ENCODE assay signal across 13 cellular contexts in genomic region chr11:106424111-106424510, GRCh38.
DNase-seq lines count a peak whose midpoint lies in the region; ATAC-seq and TF ChIP-seq lines count a peak whose summit lies in the region.
"Had no signal": no experiment of that assay in that cellular context is flagged by ENCODE, and none has a peak within 500 bp of the region (broad histone marks: within the 10 kb centered on the region; RNA-seq: fewer than 3 reads in every experiment).

No MANE protein-coding gene starts in this region.

- no peaks in the 10 kb centered on the region for H3K36me3 ChIP-seq in smooth muscle cell (ENCODE audit: low read depth)

- H3K4me3 Mint-ChIP-seq in stimulated activated naive CD8-positive, alpha-beta T cell treated with anti-CD3 and anti-CD28 coated beads, Interleukin-15, amount 100 ng/mL, for 72 hours = no peak overlapping the region
- H3K4me3 Mint-ChIP-seq: stimulated activated naive B cell treated with anti-CD40 and anti-IgM and Interleukin-4, amounts not matched to agents 10 μg/mL and 1 μg/mL and 100 μg/mL, for 72 hours had no signal

- no peaks in the 10 kb centered on the region for H3K9me3 ChIP-seq in smooth muscle cell (replicated peaks; ENCODE audit: low read depth)

- no peak overlapping the region for H3K4me3 ChIP-seq in fibroblast of mammary gland (ENCODE audit: control insufficient read depth, low read depth, low read length)
- no peak overlapping the region for H3K4me3 ChIP-seq in smooth muscle cell

- peak overlapping the region in 1 of 2 donors; percentile 19 for H3K27ac Mint-ChIP-seq in stimulated activated naive CD8-positive, alpha-beta T cell treated with anti-CD3 and anti-CD28 coated beads, Interleukin-15, amount 100 ng/mL, for 72 hours
- H3K27ac Mint-ChIP-seq: stimulated activated naive B cell treated with anti-CD40 and anti-IgM and Interleukin-4, amounts not matched to agents 10 μg/mL and 1 μg/mL and 100 μg/mL, for 72 hours had no signal

- H3K9ac ChIP-seq in smooth muscle cell (ENCODE audit: low read depth) = no peak overlapping the region

- H3K4me1 Mint-ChIP-seq in stimulated activated naive CD8-positive, alpha-beta T cell treated with anti-CD3 and anti-CD28 coated beads, Interleukin-15, amount 100 ng/mL, for 72 hours = no peaks in the 10 kb centered on the region
- H3K4me1 Mint-ChIP-seq: stimulated activated naive B cell treated with anti-CD40 and anti-IgM and Interleukin-4, amounts not matched to agents 10 μg/mL and 1 μg/mL and 100 μg/mL, for 72 hours had no signal

- no peak overlapping the region for H2AFZ ChIP-seq in smooth muscle cell (ENCODE audit: low read depth)

- no peaks in the 10 kb centered on the region for H3K79me2 ChIP-seq in smooth muscle cell (ENCODE audit: low read depth)

- ATAC-seq in SK-N-SH treated with all-trans-retinoic acid at 6 μM for 48 hours (peak; percentile 72), GM21619 (IDR thresholded peaks at IDR 0.05; ENCODE audit: unreplicated experiment) (no peak), HG03432 (IDR thresholded peaks at IDR 0.05; ENCODE audit: unreplicated experiment) (no peak)
- ATAC-seq in stimulated activated naive CD8-positive, alpha-beta T cell treated with anti-CD3 and anti-CD28 coated beads, Interleukin-15, amount 100 ng/mL, for 72 hours = no peak
- ATAC-seq: esophagus mucosa; left cardiac atrium; stimulated activated naive B cell treated with anti-CD40 and anti-IgM and Interleukin-4, amounts not matched to agents 10 μg/mL and 1 μg/mL and 100 μg/mL, for 72 hours had no signal

- H3K27me3 ChIP-seq in smooth muscle cell (ENCODE audit: low read depth) = no peaks in the 10 kb centered on the region

- peak; percentile 74 for DNase-seq in HCEC 1CT
- DNase-seq in fibroblast of mammary gland (ENCODE audit: low read depth) = peak; percentile 91
- no peak for DNase-seq in smooth muscle cell (lab: John Stamatoyannopoulos, UW; ENCODE audit: unreplicated experiment)
- no peak for DNase-seq in stimulated activated naive CD8-positive, alpha-beta T cell treated with anti-CD3 and anti-CD28 coated beads, Interleukin-15, amount 100 ng/mL, for 72 hours
- DNase-seq: left cardiac atrium; NCI-H1105 treated with DMSO at 0.1 percent for 48 hours; NK-92 treated with Interleukin-12 subunit alpha and Interleukin-12 subunit beta, amount 100 ng/mL, for 24 hours; stimulated activated naive B cell treated with anti-CD40 and anti-IgM and Interleukin-4, amounts not matched to agents 10 μg/mL and 1 μg/mL and 100 μg/mL, for 72 hours; T-helper 2 cell had no signal

- no peaks in the 10 kb centered on the region for H4K20me1 ChIP-seq in smooth muscle cell (ENCODE audit: low read depth)

- H3F3A ChIP-seq in smooth muscle cell (ENCODE audit: low read depth) = no peaks in the 10 kb centered on the region

- TF ChIP-seq CTCF in fibroblast of mammary gland (conservative IDR thresholded peaks at IDR 0.05; ENCODE audit: control insufficient read depth, insufficient read depth, low read depth, low read length) (no peak), smooth muscle cell (IDR thresholded peaks at IDR 0.05; ENCODE audit: borderline replicate concordance, insufficient read depth, poor library complexity, severe bottlenecking) (no peak)

- H3K27ac ChIP-seq in smooth muscle cell (ENCODE audit: low read depth) = peak overlapping the region; percentile 33

- peaks cover 4% of the 10 kb centered on the region for H3K4me1 ChIP-seq in smooth muscle cell (ENCODE audit: low read depth)

- 58% methylated on average over 3 of the region's 3 CpGs for WGBS in smooth muscle cell (ENCODE audit: low lambda C conversion rate)

- H3K4me2 ChIP-seq in smooth muscle cell = peak overlapping the region; percentile 17

- H3K9me3 Mint-ChIP-seq in stimulated activated naive CD8-positive, alpha-beta T cell treated with anti-CD3 and anti-CD28 coated beads, Interleukin-15, amount 100 ng/mL, for 72 hours = no peaks in the 10 kb centered on the region

- no peaks in the 10 kb centered on the region for H3K27me3 Mint-ChIP-seq in stimulated activated naive CD8-positive, alpha-beta T cell treated with anti-CD3 and anti-CD28 coated beads, Interleukin-15, amount 100 ng/mL, for 72 hours
- H3K27me3 Mint-ChIP-seq: stimulated activated naive B cell treated with anti-CD40 and anti-IgM and Interleukin-4, amounts not matched to agents 10 μg/mL and 1 μg/mL and 100 μg/mL, for 72 hours had no signal

TF ChIP-seq in SK-N-SH treated with all-trans-retinoic acid at 6 μM for 48 hours, 23 proteins besides CTCF, POLR2A, EP300 and RAD21 (continues in another document):
- TF ChIP-seq POU6F1 (CRISPR knock-in tag; IDR thresholded peaks at IDR 0.05; ENCODE audit: borderline replicate concordance, low read depth) = no peak
- TF ChIP-seq, protein P1, sequence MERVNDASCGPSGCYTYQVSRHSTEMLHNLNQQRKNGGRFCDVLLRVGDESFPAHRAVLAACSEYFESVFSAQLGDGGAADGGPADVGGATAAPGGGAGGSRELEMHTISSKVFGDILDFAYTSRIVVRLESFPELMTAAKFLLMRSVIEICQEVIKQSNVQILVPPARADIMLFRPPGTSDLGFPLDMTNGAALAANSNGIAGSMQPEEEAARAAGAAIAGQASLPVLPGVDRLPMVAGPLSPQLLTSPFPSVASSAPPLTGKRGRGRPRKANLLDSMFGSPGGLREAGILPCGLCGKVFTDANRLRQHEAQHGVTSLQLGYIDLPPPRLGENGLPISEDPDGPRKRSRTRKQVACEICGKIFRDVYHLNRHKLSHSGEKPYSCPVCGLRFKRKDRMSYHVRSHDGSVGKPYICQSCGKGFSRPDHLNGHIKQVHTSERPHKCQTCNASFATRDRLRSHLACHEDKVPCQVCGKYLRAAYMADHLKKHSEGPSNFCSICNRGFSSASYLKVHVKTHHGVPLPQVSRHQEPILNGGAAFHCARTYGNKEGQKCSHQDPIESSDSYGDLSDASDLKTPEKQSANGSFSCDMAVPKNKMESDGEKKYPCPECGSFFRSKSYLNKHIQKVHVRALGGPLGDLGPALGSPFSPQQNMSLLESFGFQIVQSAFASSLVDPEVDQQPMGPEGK (CRISPR knock-in tag; IDR thresholded peaks at IDR 0.05; ENCODE audit: borderline replicate concordance) = no peak
- TF ChIP-seq ZFP3 (CRISPR knock-in tag; IDR thresholded peaks at IDR 0.05) = no peak
- TF ChIP-seq ISL1 (CRISPR knock-in tag; IDR thresholded peaks at IDR 0.05) = no peak
- TF ChIP-seq ZFP30 (CRISPR knock-in tag; IDR thresholded peaks at IDR 0.05) = no peak
- no peak for TF ChIP-seq GLIS3 (CRISPR knock-in tag; IDR thresholded peaks at IDR 0.05)
- no peak for TF ChIP-seq OSR1 (CRISPR knock-in tag; IDR thresholded peaks at IDR 0.05)
- no peak for TF ChIP-seq ZNF565 (CRISPR knock-in tag; conservative IDR thresholded peaks at IDR 0.05; ENCODE audit: low read depth)
- TF ChIP-seq CREB5 (CRISPR knock-in tag; IDR thresholded peaks at IDR 0.05; ENCODE audit: low read depth) = no peak
- TF ChIP-seq ARNTL (CRISPR knock-in tag; IDR thresholded peaks at IDR 0.05; ENCODE audit: borderline replicate concordance, low read depth) = no peak
- no peak for TF ChIP-seq ZNF70 (CRISPR knock-in tag; IDR thresholded peaks at IDR 0.05)
- TF ChIP-seq TOX (CRISPR knock-in tag; IDR thresholded peaks at IDR 0.05; ENCODE audit: borderline replicate concordance) = no peak
- TF ChIP-seq TSHZ2 (CRISPR knock-in tag; IDR thresholded peaks at IDR 0.05) = no peak
- TF ChIP-seq CSDC2 (CRISPR knock-in tag; IDR thresholded peaks at IDR 0.05) = no peak

Comparison
In these comparisons a context has a peak if more than half of its experiments do, and no peak if none do; other contexts are left out.
1. DNase-seq: peak in HCEC 1CT (single experiment) and fibroblast of mammary gland (single experiment); none in smooth muscle cell (single experiment) and stimulated activated naive CD8-positive, alpha-beta T cell treated with anti-CD3 and anti-CD28 coated beads, Interleukin-15, amount 100 ng/mL, for 72 hours (0 of 2).